22 cellular contexts compared by ENCODE assay signal in genomic region chr16:30982548-30983288, GRCh38. TPM values are rescaled to one million over a fixed set of nuclear protein-coding genes. Genes with fewer than 3 reads are reported as not detected.
DNase-seq lines count a peak whose midpoint lies in the region; ATAC-seq and TF ChIP-seq lines count a peak whose summit lies in the region.
"Had no signal": no experiment of that assay in that cellular context is flagged by ENCODE, and none has a peak within 500 bp of the region (broad histone marks: within the 10 kb centered on the region; RNA-seq: fewer than 3 reads in every experiment).

No MANE protein-coding gene starts in this region.

- TF ChIP-seq CTCF in HEK293 (tag by site-specific recombination; IDR thresholded peaks at IDR 0.05) = no peak
- TF ChIP-seq CTCF in gastroesophageal sphincter (IDR thresholded peaks at IDR 0.05) = no peak
- TF ChIP-seq CTCF in GM13976 (IDR thresholded peaks at IDR 0.05; ENCODE audit: borderline replicate concordance, control extremely low read depth, extremely low read depth, insufficient read depth, missing control alignments) = no peak

- TF ChIP-seq EP300 in gastroesophageal sphincter (IDR thresholded peaks at IDR 0.05) = no peak

- CTCF ChIA-PET in activated naive CD4-positive, alpha-beta T cell treated with anti-CD3 and anti-CD28 coated beads, Interleukin-2, amount 10 ng/mL, durations not matched to agents 7 days and 5 days (lab: Charles Lee) = interaction anchor here (0.7 to 3.1 kb wide), 4 partner anchors 11 to 160 kb away, joined by 3 to 14 read pairs (median 4); no protein-coding TSS in a partner anchor
- CTCF ChIA-PET in activated naive CD4-positive, alpha-beta T cell treated with anti-CD3 and anti-CD28 coated beads for 36 hours (lab: Charles Lee) = interaction anchor here (0.6 to 4.8 kb wide), 6 partner anchors 116 to 886 kb away, joined by 3 to 29 read pairs (median 3); partner anchors contain the start of gene ZNF843
- CTCF ChIA-PET in HEK293 (lab: Yijun Ruan, JAX) = interaction anchor here (0.5 to 4.2 kb wide), 18 partner anchors 15 to 1167 kb away, joined by 3 to 25 read pairs (median 4); partner anchors contain the start of genes PAGR1 and STX4

- H3K9ac ChIP-seq in skeletal muscle tissue (ENCODE audit: low read depth in 1 of 3, low read length in 3 of 3) = no peak overlapping the region

- ATAC-seq in gastroesophageal sphincter = peak; percentile 49
- ATAC-seq: esophagus mucosa had no signal

- peaks cover 11% of the 10 kb centered on the region for H3K4me1 Mint-ChIP-seq in activated naive CD4-positive, alpha-beta T cell treated with anti-CD3 and anti-CD28 coated beads, Interleukin-2, amount 10 ng/mL, durations not matched to agents 7 days and 5 days
- no peaks in the 10 kb centered on the region for H3K4me1 Mint-ChIP-seq in activated naive CD4-positive, alpha-beta T cell treated with anti-CD3 and anti-CD28 coated beads for 36 hours (ENCODE audit: low read depth)
- peaks cover 6% of the 10 kb centered on the region for H3K4me1 Mint-ChIP-seq in activated T-cell treated with anti-CD3 and anti-CD28 coated beads, Interleukin-2, amount 50 U/mL, for 24 hours (ENCODE audit: low read depth)
- H3K4me1 Mint-ChIP-seq: activated B cell treated with CpG ODN at 0.5 μM for 24 hours had no signal

- H3K4me3 ChIP-seq in HEK293 (ENCODE audit: low read depth, low read length) = no peak overlapping the region
- no peak overlapping the region for H3K4me3 ChIP-seq in gastroesophageal sphincter
- no peak overlapping the region for H3K4me3 ChIP-seq in skeletal muscle tissue (ENCODE audit: low read length in 3 of 3)
- H3K4me3 ChIP-seq: cardiac muscle cell, dorsolateral prefrontal cortex, heart right ventricle, lung, thyroid gland had no signal

- H3K27me3 ChIP-seq in gastroesophageal sphincter = no peaks in the 10 kb centered on the region
- H3K27me3 ChIP-seq in skeletal muscle tissue (ENCODE audit: control insufficient read depth in 3 of 3, insufficient read depth in 3 of 3, low read length in 3 of 3) = no peaks in the 10 kb centered on the region
- H3K27me3 ChIP-seq: cardiac muscle cell, dorsolateral prefrontal cortex, heart right ventricle, thyroid gland had no signal

- no peaks in the 10 kb centered on the region for H3K4me1 ChIP-seq in HEK293 (ENCODE audit: control insufficient read depth, insufficient read depth, low read length)
- peaks cover 0 to 19% (median 9%) of the 10 kb centered on the region in 3 donors for H3K4me1 ChIP-seq in gastroesophageal sphincter
- peaks cover 18 to 21% (median 19%) of the 10 kb centered on the region in 3 donors for H3K4me1 ChIP-seq in skeletal muscle tissue (ENCODE audit: control insufficient read depth in 3 of 3, insufficient read depth in 3 of 3, low read length in 3 of 3)

- peaks cover 27% of the 10 kb centered on the region for H3K36me3 Mint-ChIP-seq in activated naive CD4-positive, alpha-beta T cell treated with anti-CD3 and anti-CD28 coated beads, Interleukin-2, amount 10 ng/mL, durations not matched to agents 7 days and 5 days
- H3K36me3 Mint-ChIP-seq in activated naive CD4-positive, alpha-beta T cell treated with anti-CD3 and anti-CD28 coated beads for 36 hours (ENCODE audit: low read depth) = peaks cover 12% of the 10 kb centered on the region
- H3K36me3 Mint-ChIP-seq in activated T-cell treated with anti-CD3 and anti-CD28 coated beads, Interleukin-2, amount 50 U/mL, for 24 hours (ENCODE audit: low read depth) = peaks cover 82% of the 10 kb centered on the region

- in situ Hi-C loops in GM13976 (cut with MboI; ENCODE audit: low sequenced_read_pairs, unreplicated experiment) = loop anchor here (25.0 kb wide), 1 partner anchor 455 kb away; the partner anchor contains the start of genes COX6A2 and ZNF843

- intact Hi-C loops in activated naive CD4-positive, alpha-beta T cell treated with anti-CD3 and anti-CD28 coated beads for 36 hours (cut with micrococcal nuclease) = no loop called here

- no peaks in the 10 kb centered on the region for H3K9me3 ChIP-seq in HEK293 (ENCODE audit: control insufficient read depth, insufficient read depth, low read depth, low read length)
- no peaks in the 10 kb centered on the region for H3K9me3 ChIP-seq in gastroesophageal sphincter
- no peaks in the 10 kb centered on the region for H3K9me3 ChIP-seq in skeletal muscle tissue (ENCODE audit: control insufficient read depth in 3 of 3, low read length in 3 of 3)
- H3K9me3 ChIP-seq: heart right ventricle, thyroid gland had no signal

- WGBS in gastroesophageal sphincter (ENCODE audit: low coverage in 1 of 2), 2 donors = 76% methylated on average over 8 of the region's 17 CpGs; no CpG with 5 or more reads in 1 of the 2 donors

- no peak for TF ChIP-seq POLR2A in gastroesophageal sphincter (IDR thresholded peaks at IDR 0.05)

- H3K9me3 Mint-ChIP-seq in activated naive CD4-positive, alpha-beta T cell treated with anti-CD3 and anti-CD28 coated beads, Interleukin-2, amount 10 ng/mL, durations not matched to agents 7 days and 5 days = no peaks in the 10 kb centered on the region
- no peaks in the 10 kb centered on the region for H3K9me3 Mint-ChIP-seq in activated naive CD4-positive, alpha-beta T cell treated with anti-CD3 and anti-CD28 coated beads for 36 hours
- H3K9me3 Mint-ChIP-seq in activated T-cell treated with anti-CD3 and anti-CD28 coated beads, Interleukin-2, amount 50 U/mL, for 24 hours = no peaks in the 10 kb centered on the region
- H3K9me3 Mint-ChIP-seq: activated B cell treated with CpG ODN at 0.5 μM for 24 hours, naive B cell had no signal

- H3K27ac Mint-ChIP-seq in activated naive CD4-positive, alpha-beta T cell treated with anti-CD3 and anti-CD28 coated beads, Interleukin-2, amount 10 ng/mL, durations not matched to agents 7 days and 5 days = peak overlapping the region; percentile 13
- no peak overlapping the region for H3K27ac Mint-ChIP-seq in activated naive CD4-positive, alpha-beta T cell treated with anti-CD3 and anti-CD28 coated beads for 36 hours
- no peak overlapping the region for H3K27ac Mint-ChIP-seq in activated T-cell treated with anti-CD3 and anti-CD28 coated beads, Interleukin-2, amount 50 U/mL, for 24 hours
- H3K27ac Mint-ChIP-seq: activated B cell treated with CpG ODN at 0.5 μM for 24 hours had no signal

- H3K36me3 ChIP-seq in HEK293 (ENCODE audit: control insufficient read depth in 2 of 2, insufficient read depth in 1 of 2, low read length in 2 of 2) (peaks cover 0 to 90% of the 10 kb centered on the region in 2 experiments; a peak in 2 of 3 replicates), gastroesophageal sphincter (peaks cover 0 to 79% of the 10 kb centered on the region in 2 donors), skeletal muscle tissue (ENCODE audit: control insufficient read depth in 3 of 3, insufficient read depth in 3 of 3, low read length in 3 of 3) (peaks cover 40 to 51% (median 50%) of the 10 kb centered on the region in 3 donors)

- H3K4me3 Mint-ChIP-seq in activated naive CD4-positive, alpha-beta T cell treated with anti-CD3 and anti-CD28 coated beads, Interleukin-2, amount 10 ng/mL, durations not matched to agents 7 days and 5 days = no peak overlapping the region
- H3K4me3 Mint-ChIP-seq in activated naive CD4-positive, alpha-beta T cell treated with anti-CD3 and anti-CD28 coated beads for 36 hours = no peak overlapping the region
- H3K4me3 Mint-ChIP-seq in activated T-cell treated with anti-CD3 and anti-CD28 coated beads, Interleukin-2, amount 50 U/mL, for 24 hours = no peak overlapping the region
- H3K4me3 Mint-ChIP-seq: activated B cell treated with CpG ODN at 0.5 μM for 24 hours, naive B cell had no signal

- DNase-seq in activated naive CD4-positive, alpha-beta T cell treated with anti-CD3 and anti-CD28 coated beads, Interleukin-2, amount 10 ng/mL, durations not matched to agents 7 days and 5 days = no peak
- no peak for DNase-seq in activated naive CD4-positive, alpha-beta T cell treated with anti-CD3 and anti-CD28 coated beads for 36 hours
- no peak for DNase-seq in GM13976 (ENCODE audit: low spot score)
- no peak for DNase-seq in HPDE6-E6E7 (ENCODE audit: extremely low spot score)
- DNase-seq in activated T-cell treated with anti-CD3 and anti-CD28 coated beads, Interleukin-2, amount 50 U/mL, for 24 hours = no peak
- DNase-seq: activated B cell treated with CpG ODN at 0.5 μM for 24 hours; C1 segment of cervical spinal cord; dorsolateral prefrontal cortex; HCEC 1CT; heart right ventricle; naive B cell; NCI-H1105; NCI-H524 treated with DMSO at 0.1 percent for 48 hours; stimulated activated CD4-positive, alpha-beta T cell treated with anti-CD3 and anti-CD28 coated beads, Interleukin-12 subunit alpha, Interleukin-12 subunit beta, amount 100 ng/mL, for 4 hours; thyroid gland had no signal

- POLR2A ChIA-PET in HEK293 (lab: Yijun Ruan, JAX) = interaction anchor here (0.6 to 2.9 kb wide), 12 partner anchors 9 to 1167 kb away, joined by 3 to 13 read pairs (median 4); partner anchors contain the start of genes KAT8, PAGR1, STX4 and ZNF646

- H3K27ac ChIP-seq in HEK293 (ENCODE audit: extremely low read depth, low read depth, low read length) (no peak overlapping the region), gastroesophageal sphincter (peak overlapping the region in 3 of 4 donors; percentile 4 to 80 (median 20)), skeletal muscle tissue (ENCODE audit: low read depth, low read length) (peak overlapping the region; percentile 12)
- H3K27ac ChIP-seq: cardiac muscle cell, thyroid gland had no signal

- no peaks in the 10 kb centered on the region for H3K27me3 Mint-ChIP-seq in activated naive CD4-positive, alpha-beta T cell treated with anti-CD3 and anti-CD28 coated beads, Interleukin-2, amount 10 ng/mL, durations not matched to agents 7 days and 5 days
- H3K27me3 Mint-ChIP-seq in activated naive CD4-positive, alpha-beta T cell treated with anti-CD3 and anti-CD28 coated beads for 36 hours (ENCODE audit: low read depth) = no peaks in the 10 kb centered on the region
- no peaks in the 10 kb centered on the region for H3K27me3 Mint-ChIP-seq in activated T-cell treated with anti-CD3 and anti-CD28 coated beads, Interleukin-2, amount 50 U/mL, for 24 hours
- H3K27me3 Mint-ChIP-seq: activated B cell treated with CpG ODN at 0.5 μM for 24 hours, naive B cell had no signal

RNA-seq across cellular contexts. Expression of gene HSD3B7, which starts 2.3 kb away (rescaled TPM):
- total RNA-seq in activated naive CD4-positive, alpha-beta T cell treated with anti-CD3 and anti-CD28 coated beads for 36 hours = under 1 TPM; 0.69 to 0.98 TPM
- total RNA-seq in gastroesophageal sphincter = 10 to 100 TPM; 10.1 to 26.2 (median 16.0) TPM
- 12.5 TPM for total RNA-seq in skeletal muscle tissue

RNA-seq across cellular contexts. Expression of gene SETD1A, which starts 25.2 kb away (rescaled TPM):
- total RNA-seq in activated naive CD4-positive, alpha-beta T cell treated with anti-CD3 and anti-CD28 coated beads for 36 hours = 10 to 100 TPM; 14.3 to 14.6 TPM
- total RNA-seq in gastroesophageal sphincter (10 to 100 TPM in 2 of 4 donors, 1 to 10 TPM in 2; 5.5 to 12.9 (median 10.1) TPM), skeletal muscle tissue (3.7 TPM)

RNA-seq across cellular contexts. Expression of gene STX1B, which starts 27.7 kb away (rescaled TPM):
- total RNA-seq in activated naive CD4-positive, alpha-beta T cell treated with anti-CD3 and anti-CD28 coated beads for 36 hours = under 1 TPM; 0.69 to 0.72 TPM
- total RNA-seq in gastroesophageal sphincter (1 to 10 TPM in 2 of 4 donors, under 1 TPM in 1, not detected in 1; 0.54 to 3.3 (median 1.9) TPM), skeletal muscle tissue (not detected)
- total RNA-seq: HT-29 had no signal

RNA-seq across cellular contexts. Expression of gene ORAI3, which starts 33.9 kb away (rescaled TPM):
- 1 to 10 TPM; 4.2 to 4.7 TPM for total RNA-seq in activated naive CD4-positive, alpha-beta T cell treated with anti-CD3 and anti-CD28 coated beads for 36 hours
- 10 to 100 TPM; 23.7 to 51.5 (median 40.0) TPM for total RNA-seq in gastroesophageal sphincter
- 9.4 TPM for total RNA-seq in skeletal muscle tissue

RNA-seq across cellular contexts. Expression of gene STX4, which starts 50.6 kb away (rescaled TPM):
- total RNA-seq in activated naive CD4-positive, alpha-beta T cell treated with anti-CD3 and anti-CD28 coated beads for 36 hours = 10 to 100 TPM; 32.9 to 38.0 TPM
- total RNA-seq in gastroesophageal sphincter (10 to 100 TPM; 32.2 to 40.6 (median 37.2) TPM), skeletal muscle tissue (19.3 TPM)
